1 cellular context compared by ENCODE assay signal in the genomic region with DNA sequence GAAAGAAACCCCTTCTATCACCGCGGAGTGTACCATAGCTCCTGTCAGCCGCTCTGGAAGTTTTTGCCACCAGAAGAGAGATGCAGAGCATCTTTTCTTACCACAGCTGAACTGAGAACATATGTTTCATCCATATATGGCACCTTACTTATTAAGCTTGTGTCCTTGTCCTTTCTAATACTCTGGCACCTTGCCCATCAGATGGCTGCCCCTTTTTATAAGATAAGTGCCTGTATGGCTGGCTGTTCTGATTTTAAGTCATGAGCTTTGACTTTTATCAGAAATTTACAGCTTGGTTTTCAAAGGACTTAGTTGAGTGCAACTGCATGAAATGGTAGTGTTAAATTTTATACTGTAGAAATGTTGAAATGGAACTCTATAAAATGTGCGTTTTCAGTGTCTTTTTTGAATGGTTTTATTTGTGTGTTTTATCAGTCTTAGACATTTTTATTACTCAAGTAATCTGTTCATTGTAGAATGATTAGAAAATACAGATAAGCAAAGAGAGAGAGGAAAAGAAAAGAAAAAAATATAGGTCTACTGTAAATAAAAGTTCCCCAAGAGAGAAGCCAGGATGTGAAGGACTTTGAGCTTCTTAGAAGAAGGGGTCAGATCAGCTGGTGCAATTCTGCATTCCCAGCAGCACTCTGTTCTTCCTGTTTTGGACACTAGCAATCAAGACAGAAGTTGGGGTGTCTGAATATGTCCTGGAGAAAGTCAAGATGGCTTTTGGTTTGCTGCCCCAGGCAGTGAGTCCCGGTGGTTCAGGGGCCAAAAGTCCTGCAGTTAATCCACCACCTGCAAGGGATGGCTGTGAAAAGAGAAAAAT.
TF ChIP-seq lines count a peak whose summit lies in the region.

No MANE protein-coding gene starts in this region.

TF ChIP-seq in GM23338, 12 proteins besides CTCF, POLR2A, EP300 and RAD21 (continued from another document):
- TF ChIP-seq, protein P1, sequence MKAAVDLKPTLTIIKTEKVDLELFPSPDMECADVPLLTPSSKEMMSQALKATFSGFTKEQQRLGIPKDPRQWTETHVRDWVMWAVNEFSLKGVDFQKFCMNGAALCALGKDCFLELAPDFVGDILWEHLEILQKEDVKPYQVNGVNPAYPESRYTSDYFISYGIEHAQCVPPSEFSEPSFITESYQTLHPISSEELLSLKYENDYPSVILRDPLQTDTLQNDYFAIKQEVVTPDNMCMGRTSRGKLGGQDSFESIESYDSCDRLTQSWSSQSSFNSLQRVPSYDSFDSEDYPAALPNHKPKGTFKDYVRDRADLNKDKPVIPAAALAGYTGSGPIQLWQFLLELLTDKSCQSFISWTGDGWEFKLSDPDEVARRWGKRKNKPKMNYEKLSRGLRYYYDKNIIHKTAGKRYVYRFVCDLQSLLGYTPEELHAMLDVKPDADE (IDR thresholded peaks at IDR 0.05), result no peak
- TF ChIP-seq EZH2 (IDR thresholded peaks at IDR 0.05; ENCODE audit: low read depth, unreplicated experiment) (no peak), CREB1 (CRISPR knock-in tag; IDR thresholded peaks at IDR 0.05; ENCODE audit: low read depth) (no peak), NANOG (IDR thresholded peaks at IDR 0.05; ENCODE audit: borderline replicate concordance) (no peak), STAT1 (IDR thresholded peaks at IDR 0.05; ENCODE audit: unreplicated experiment) (no peak), EZH2phosphoT487 (IDR thresholded peaks at IDR 0.05; ENCODE audit: unreplicated experiment) (no peak), ZNF114 (CRISPR knock-in tag; IDR thresholded peaks at IDR 0.05) (no peak)
- TF ChIP-seq, protein P2, sequence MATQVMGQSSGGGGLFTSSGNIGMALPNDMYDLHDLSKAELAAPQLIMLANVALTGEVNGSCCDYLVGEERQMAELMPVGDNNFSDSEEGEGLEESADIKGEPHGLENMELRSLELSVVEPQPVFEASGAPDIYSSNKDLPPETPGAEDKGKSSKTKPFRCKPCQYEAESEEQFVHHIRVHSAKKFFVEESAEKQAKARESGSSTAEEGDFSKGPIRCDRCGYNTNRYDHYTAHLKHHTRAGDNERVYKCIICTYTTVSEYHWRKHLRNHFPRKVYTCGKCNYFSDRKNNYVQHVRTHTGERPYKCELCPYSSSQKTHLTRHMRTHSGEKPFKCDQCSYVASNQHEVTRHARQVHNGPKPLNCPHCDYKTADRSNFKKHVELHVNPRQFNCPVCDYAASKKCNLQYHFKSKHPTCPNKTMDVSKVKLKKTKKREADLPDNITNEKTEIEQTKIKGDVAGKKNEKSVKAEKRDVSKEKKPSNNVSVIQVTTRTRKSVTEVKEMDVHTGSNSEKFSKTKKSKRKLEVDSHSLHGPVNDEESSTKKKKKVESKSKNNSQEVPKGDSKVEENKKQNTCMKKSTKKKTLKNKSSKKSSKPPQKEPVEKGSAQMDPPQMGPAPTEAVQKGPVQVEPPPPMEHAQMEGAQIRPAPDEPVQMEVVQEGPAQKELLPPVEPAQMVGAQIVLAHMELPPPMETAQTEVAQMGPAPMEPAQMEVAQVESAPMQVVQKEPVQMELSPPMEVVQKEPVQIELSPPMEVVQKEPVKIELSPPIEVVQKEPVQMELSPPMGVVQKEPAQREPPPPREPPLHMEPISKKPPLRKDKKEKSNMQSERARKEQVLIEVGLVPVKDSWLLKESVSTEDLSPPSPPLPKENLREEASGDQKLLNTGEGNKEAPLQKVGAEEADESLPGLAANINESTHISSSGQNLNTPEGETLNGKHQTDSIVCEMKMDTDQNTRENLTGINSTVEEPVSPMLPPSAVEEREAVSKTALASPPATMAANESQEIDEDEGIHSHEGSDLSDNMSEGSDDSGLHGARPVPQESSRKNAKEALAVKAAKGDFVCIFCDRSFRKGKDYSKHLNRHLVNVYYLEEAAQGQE (IDR thresholded peaks at IDR 0.05; ENCODE audit: unreplicated experiment), result no peak
